ENCODE assay signal across 1 cellular context in the genomic region with DNA sequence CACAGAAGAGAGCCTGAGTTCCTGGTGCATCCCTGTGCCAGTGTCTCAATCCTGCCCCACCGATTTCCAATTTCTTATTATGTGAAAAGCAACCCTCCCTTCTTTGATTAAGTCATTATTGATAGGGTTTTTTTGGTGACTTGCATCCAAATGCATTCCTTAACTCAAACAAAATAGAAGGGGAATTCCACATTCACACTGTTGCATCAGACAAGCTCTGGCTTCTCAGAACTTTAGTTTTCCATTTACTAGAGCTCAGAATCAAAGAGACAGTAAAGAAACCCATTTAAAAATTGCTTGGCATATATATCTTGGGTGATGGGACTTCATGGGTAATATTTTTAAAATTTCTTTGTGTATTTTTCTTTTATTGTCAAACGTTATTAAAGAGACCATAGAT.
TF ChIP-seq lines count a peak whose summit lies in the region.

No MANE protein-coding gene starts in this region.

TF ChIP-seq in GM23338, 12 proteins besides CTCF, POLR2A, EP300 and RAD21 (continued from another document):
- TF ChIP-seq NANOG (IDR thresholded peaks at IDR 0.05; ENCODE audit: borderline replicate concordance): no peak
- TF ChIP-seq, protein P1, sequence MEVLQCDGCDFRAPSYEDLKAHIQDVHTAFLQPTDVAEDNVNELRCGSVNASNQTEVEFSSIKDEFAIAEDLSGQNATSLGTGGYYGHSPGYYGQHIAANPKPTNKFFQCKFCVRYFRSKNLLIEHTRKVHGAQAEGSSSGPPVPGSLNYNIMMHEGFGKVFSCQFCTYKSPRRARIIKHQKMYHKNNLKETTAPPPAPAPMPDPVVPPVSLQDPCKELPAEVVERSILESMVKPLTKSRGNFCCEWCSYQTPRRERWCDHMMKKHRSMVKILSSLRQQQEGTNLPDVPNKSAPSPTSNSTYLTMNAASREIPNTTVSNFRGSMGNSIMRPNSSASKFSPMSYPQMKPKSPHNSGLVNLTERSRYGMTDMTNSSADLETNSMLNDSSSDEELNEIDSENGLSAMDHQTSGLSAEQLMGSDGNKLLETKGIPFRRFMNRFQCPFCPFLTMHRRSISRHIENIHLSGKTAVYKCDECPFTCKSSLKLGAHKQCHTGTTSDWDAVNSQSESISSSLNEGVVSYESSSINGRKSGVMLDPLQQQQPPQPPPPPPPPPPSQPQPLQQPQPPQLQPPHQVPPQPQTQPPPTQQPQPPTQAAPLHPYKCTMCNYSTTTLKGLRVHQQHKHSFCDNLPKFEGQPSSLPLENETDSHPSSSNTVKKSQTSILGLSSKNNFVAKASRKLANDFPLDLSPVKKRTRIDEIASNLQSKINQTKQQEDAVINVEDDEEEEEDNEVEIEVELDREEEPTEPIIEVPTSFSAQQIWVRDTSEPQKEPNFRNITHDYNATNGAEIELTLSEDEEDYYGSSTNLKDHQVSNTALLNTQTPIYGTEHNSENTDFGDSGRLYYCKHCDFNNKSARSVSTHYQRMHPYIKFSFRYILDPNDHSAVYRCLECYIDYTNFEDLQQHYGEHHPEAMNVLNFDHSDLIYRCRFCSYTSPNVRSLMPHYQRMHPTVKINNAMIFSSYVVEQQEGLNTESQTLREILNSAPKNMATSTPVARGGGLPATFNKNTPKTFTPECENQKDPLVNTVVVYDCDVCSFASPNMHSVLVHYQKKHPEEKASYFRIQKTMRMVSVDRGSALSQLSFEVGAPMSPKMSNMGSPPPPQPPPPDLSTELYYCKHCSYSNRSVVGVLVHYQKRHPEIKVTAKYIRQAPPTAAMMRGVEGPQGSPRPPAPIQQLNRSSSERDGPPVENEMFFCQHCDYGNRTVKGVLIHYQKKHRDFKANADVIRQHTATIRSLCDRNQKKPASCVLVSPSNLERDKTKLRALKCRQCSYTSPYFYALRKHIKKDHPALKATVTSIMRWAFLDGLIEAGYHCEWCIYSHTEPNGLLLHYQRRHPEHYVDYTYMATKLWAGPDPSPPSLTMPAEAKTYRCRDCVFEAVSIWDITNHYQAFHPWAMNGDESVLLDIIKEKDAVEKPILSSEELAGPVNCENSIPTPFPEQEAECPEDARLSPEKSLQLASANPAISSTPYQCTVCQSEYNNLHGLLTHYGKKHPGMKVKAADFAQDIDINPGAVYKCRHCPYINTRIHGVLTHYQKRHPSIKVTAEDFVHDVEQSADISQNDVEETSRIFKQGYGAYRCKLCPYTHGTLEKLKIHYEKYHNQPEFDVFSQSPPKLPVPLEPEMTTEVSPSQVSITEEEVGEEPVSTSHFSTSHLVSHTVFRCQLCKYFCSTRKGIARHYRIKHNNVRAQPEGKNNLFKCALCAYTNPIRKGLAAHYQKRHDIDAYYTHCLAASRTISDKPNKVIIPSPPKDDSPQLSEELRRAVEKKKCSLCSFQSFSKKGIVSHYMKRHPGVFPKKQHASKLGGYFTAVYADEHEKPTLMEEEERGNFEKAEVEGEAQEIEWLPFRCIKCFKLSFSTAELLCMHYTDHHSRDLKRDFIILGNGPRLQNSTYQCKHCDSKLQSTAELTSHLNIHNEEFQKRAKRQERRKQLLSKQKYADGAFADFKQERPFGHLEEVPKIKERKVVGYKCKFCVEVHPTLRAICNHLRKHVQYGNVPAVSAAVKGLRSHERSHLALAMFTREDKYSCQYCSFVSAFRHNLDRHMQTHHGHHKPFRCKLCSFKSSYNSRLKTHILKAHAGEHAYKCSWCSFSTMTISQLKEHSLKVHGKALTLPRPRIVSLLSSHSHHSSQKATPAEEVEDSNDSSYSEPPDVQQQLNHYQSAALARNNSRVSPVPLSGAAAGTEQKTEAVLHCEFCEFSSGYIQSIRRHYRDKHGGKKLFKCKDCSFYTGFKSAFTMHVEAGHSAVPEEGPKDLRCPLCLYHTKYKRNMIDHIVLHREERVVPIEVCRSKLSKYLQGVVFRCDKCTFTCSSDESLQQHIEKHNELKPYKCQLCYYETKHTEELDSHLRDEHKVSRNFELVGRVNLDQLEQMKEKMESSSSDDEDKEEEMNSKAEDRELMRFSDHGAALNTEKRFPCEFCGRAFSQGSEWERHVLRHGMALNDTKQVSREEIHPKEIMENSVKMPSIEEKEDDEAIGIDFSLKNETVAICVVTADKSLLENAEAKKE (CRISPR knock-in tag; IDR thresholded peaks at IDR 0.05): no peak
- TF ChIP-seq, protein P2, sequence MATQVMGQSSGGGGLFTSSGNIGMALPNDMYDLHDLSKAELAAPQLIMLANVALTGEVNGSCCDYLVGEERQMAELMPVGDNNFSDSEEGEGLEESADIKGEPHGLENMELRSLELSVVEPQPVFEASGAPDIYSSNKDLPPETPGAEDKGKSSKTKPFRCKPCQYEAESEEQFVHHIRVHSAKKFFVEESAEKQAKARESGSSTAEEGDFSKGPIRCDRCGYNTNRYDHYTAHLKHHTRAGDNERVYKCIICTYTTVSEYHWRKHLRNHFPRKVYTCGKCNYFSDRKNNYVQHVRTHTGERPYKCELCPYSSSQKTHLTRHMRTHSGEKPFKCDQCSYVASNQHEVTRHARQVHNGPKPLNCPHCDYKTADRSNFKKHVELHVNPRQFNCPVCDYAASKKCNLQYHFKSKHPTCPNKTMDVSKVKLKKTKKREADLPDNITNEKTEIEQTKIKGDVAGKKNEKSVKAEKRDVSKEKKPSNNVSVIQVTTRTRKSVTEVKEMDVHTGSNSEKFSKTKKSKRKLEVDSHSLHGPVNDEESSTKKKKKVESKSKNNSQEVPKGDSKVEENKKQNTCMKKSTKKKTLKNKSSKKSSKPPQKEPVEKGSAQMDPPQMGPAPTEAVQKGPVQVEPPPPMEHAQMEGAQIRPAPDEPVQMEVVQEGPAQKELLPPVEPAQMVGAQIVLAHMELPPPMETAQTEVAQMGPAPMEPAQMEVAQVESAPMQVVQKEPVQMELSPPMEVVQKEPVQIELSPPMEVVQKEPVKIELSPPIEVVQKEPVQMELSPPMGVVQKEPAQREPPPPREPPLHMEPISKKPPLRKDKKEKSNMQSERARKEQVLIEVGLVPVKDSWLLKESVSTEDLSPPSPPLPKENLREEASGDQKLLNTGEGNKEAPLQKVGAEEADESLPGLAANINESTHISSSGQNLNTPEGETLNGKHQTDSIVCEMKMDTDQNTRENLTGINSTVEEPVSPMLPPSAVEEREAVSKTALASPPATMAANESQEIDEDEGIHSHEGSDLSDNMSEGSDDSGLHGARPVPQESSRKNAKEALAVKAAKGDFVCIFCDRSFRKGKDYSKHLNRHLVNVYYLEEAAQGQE (IDR thresholded peaks at IDR 0.05; ENCODE audit: unreplicated experiment): no peak
